Comparison of ENCODE assay signal across 11 cellular contexts in genomic region chr2:150484006-150484405, GRCh38. TPM values are rescaled to one million over a fixed set of nuclear protein-coding genes. Genes with fewer than 3 reads are reported as not detected.
DNase-seq lines count a peak whose midpoint lies in the region; ATAC-seq and TF ChIP-seq lines count a peak whose summit lies in the region.
"Had no signal": no experiment of that assay in that cellular context is flagged by ENCODE, and none has a peak within 500 bp of the region (broad histone marks: within the 10 kb centered on the region; RNA-seq: fewer than 3 reads in every experiment).

No MANE protein-coding gene starts in this region.

- DNase-seq in HCT116 (ENCODE audit: low read depth, low spot score) (no peak), adrenal gland (no peak), smooth muscle cell (lab: John Stamatoyannopoulos, UW; ENCODE audit: unreplicated experiment) (no peak), GM19240 (ENCODE audit: insufficient read length, low spot score) (no peak), H4 (ENCODE audit: low spot score) (no peak)
- DNase-seq: GF-D8; NCI-H1105; stimulated activated naive CD8-positive, alpha-beta T cell treated with anti-CD3 and anti-CD28 coated beads, Interleukin-15, Interleukin-2, amounts not matched to agents 100 U/mL and 50 U/mL, for 24 hours had no signal

- H3K4me3 ChIP-seq in HCT116 (replicated peaks in 1 of 2; ENCODE audit: low read depth in 1 of 2, low read length in 2 of 2): no peak overlapping the region
- peak overlapping the region in 1 of 4 donors; percentile 88 for H3K4me3 ChIP-seq in adrenal gland
- H3K4me3 ChIP-seq in iPS-20b (ENCODE audit: low read length): peak overlapping the region; percentile 98
- H3K4me3 ChIP-seq in smooth muscle cell: peak overlapping the region; percentile 97

- H3K9me2 ChIP-seq in HCT116 (ENCODE audit: insufficient read depth): no peaks in the 10 kb centered on the region

- peaks cover 85% of the 10 kb centered on the region for H3K79me2 ChIP-seq in HCT116 (ENCODE audit: insufficient read depth, low read length)
- H3K79me2 ChIP-seq in smooth muscle cell (ENCODE audit: low read depth): peaks cover 84% of the 10 kb centered on the region

- H3K9ac ChIP-seq in HCT116 (ENCODE audit: low read length) (no peak overlapping the region), iPS-20b (ENCODE audit: low read depth, low read length) (peak overlapping the region; percentile 94; the same call in 1 of the 2 replicates), smooth muscle cell (ENCODE audit: low read depth) (peak overlapping the region; percentile 97)

- H4K20me1 ChIP-seq in HCT116 (ENCODE audit: insufficient read depth): peaks cover 6% of the 10 kb centered on the region; the same call in 1 of the 2 replicates
- peaks cover 83% of the 10 kb centered on the region for H4K20me1 ChIP-seq in smooth muscle cell (ENCODE audit: low read depth)

- H3F3A ChIP-seq in smooth muscle cell (ENCODE audit: low read depth): peaks cover 10% of the 10 kb centered on the region

- intact Hi-C loops in HCT116 (cut with micrococcal nuclease) (loop anchor here (10.0 kb wide), 1 partner anchor 489 kb away; no protein-coding TSS in a partner anchor), adrenal gland (cut with DNase I) (no loop called here)

- H3K27ac ChIP-seq in HCT116 (ENCODE audit: low read depth, low read length): no peak overlapping the region
- H3K27ac ChIP-seq in adrenal gland: peak overlapping the region in 3 of 5 donors; percentile 91 to 95 (median 91)
- H3K27ac ChIP-seq in iPS-20b (ENCODE audit: low read length): no peak overlapping the region
- H3K27ac ChIP-seq in smooth muscle cell (ENCODE audit: low read depth): peak overlapping the region; percentile 94

- no peaks in the 10 kb centered on the region for H3K36me3 Mint-ChIP-seq in stimulated activated memory B cell treated with anti-CD40 and anti-IgM and Interleukin-4, amounts not matched to agents 10 μg/mL and 1 μg/mL and 100 μg/mL, for 72 hours

- H3K27me3 ChIP-seq in HCT116 (ENCODE audit: insufficient read depth, low read length): no peaks in the 10 kb centered on the region
- H3K27me3 ChIP-seq in adrenal gland: no peaks in the 10 kb centered on the region
- peaks cover 6% of the 10 kb centered on the region; the same call in 1 of the 2 replicates for H3K27me3 ChIP-seq in iPS-20b (ENCODE audit: insufficient read depth, low read length)
- H3K27me3 ChIP-seq in smooth muscle cell (ENCODE audit: low read depth): no peaks in the 10 kb centered on the region

- POLR2A ChIA-PET in HCT116 (lab: Charles Lee): no interaction called here

- H2AFZ ChIP-seq in HCT116 (ENCODE audit: low read depth, low read length, poor library complexity, severe bottlenecking) (no peak overlapping the region), smooth muscle cell (ENCODE audit: low read depth) (no peak overlapping the region)

- TF ChIP-seq RAD21 in HCT116 (IDR thresholded peaks at IDR 0.05; ENCODE audit: low read depth): no peak

- H3K4me1 ChIP-seq in HCT116 (ENCODE audit: control insufficient read depth in 1 of 2, insufficient read depth in 2 of 2, low read length in 2 of 2): peaks cover 20 to 66% of the 10 kb centered on the region in 2 experiments
- H3K4me1 ChIP-seq in adrenal gland (replicated peaks in 1 of 2): peaks cover 31 to 55% of the 10 kb centered on the region in 2 donors
- H3K4me1 ChIP-seq in iPS-20b (ENCODE audit: insufficient read depth, low read length): peaks cover 44% of the 10 kb centered on the region
- H3K4me1 ChIP-seq in smooth muscle cell (ENCODE audit: low read depth): peaks cover 29% of the 10 kb centered on the region

- H3K36me3 ChIP-seq in HCT116 (ENCODE audit: control insufficient read depth in 1 of 2, insufficient read depth in 2 of 2, low read length in 2 of 2) (peaks cover 0 to 3% of the 10 kb centered on the region in 2 experiments; a peak in 2 of 4 replicates), adrenal gland (replicated peaks in 1 of 2) (peaks cover 0 to 4% of the 10 kb centered on the region in 2 donors), iPS-20b (ENCODE audit: insufficient read depth, low read depth, low read length) (peaks cover 49% of the 10 kb centered on the region), smooth muscle cell (ENCODE audit: low read depth) (no peaks in the 10 kb centered on the region)

- no peak for ATAC-seq in HCT116
- ATAC-seq in stimulated activated memory B cell treated with anti-CD40 and anti-IgM and Interleukin-4, amounts not matched to agents 10 μg/mL and 1 μg/mL and 100 μg/mL, for 72 hours: no peak
- ATAC-seq in GM18511 (IDR thresholded peaks at IDR 0.05; ENCODE audit: unreplicated experiment): no peak
- ATAC-seq: stimulated activated naive CD8-positive, alpha-beta T cell treated with anti-CD3 and anti-CD28 coated beads, Interleukin-15, Interleukin-2, amounts not matched to agents 100 U/mL and 50 U/mL, for 24 hours had no signal

- peak overlapping the region; percentile 93; the same call in 1 of the 2 replicates for H3K4me2 ChIP-seq in HCT116 (ENCODE audit: low read length)
- H3K4me2 ChIP-seq in smooth muscle cell: peak overlapping the region; percentile 89

- CTCF ChIA-PET in HCT116 (lab: Charles Lee): no interaction called here

- peaks cover 26% of the 10 kb centered on the region for H3K4me1 Mint-ChIP-seq in stimulated activated memory B cell treated with anti-CD40 and anti-IgM and Interleukin-4, amounts not matched to agents 10 μg/mL and 1 μg/mL and 100 μg/mL, for 72 hours

- TF ChIP-seq CTCF in HCT116 (IDR thresholded peaks at IDR 0.05 in 2 of 3, conservative IDR thresholded peaks at IDR 0.05 in 1 of 3; ENCODE audit: borderline replicate concordance in 1 of 3, insufficient read depth in 1 of 3, low read depth in 2 of 3, low read length in 2 of 3): no peak
- TF ChIP-seq CTCF in adrenal gland (IDR thresholded peaks at IDR 0.05): no peak
- TF ChIP-seq CTCF in smooth muscle cell (IDR thresholded peaks at IDR 0.05; ENCODE audit: borderline replicate concordance, insufficient read depth, poor library complexity, severe bottlenecking): no peak

- TF ChIP-seq POLR2A in HCT116 (IDR thresholded peaks at IDR 0.05; ENCODE audit: borderline replicate concordance, extremely low read depth, insufficient read depth, insufficient read length) (no peak), adrenal gland (IDR thresholded peaks at IDR 0.05) (no peak)

- 44 to 62% (median 52%) methylated on average over 3 of the region's 3 CpGs for WGBS in adrenal gland, 4 donors
- 81% methylated on average over 3 of the region's 3 CpGs for WGBS in smooth muscle cell (ENCODE audit: low lambda C conversion rate)

- H3K9me3 ChIP-seq in HCT116 (ENCODE audit: control insufficient read depth in 1 of 2, insufficient read depth in 1 of 2, low read depth in 1 of 2, low read length in 2 of 2): no peaks in the 10 kb centered on the region
- no peaks in the 10 kb centered on the region for H3K9me3 ChIP-seq in adrenal gland (replicated peaks in 1 of 3)
- no peaks in the 10 kb centered on the region for H3K9me3 ChIP-seq in iPS-20b (ENCODE audit: insufficient read depth, low read depth, low read length)
- no peaks in the 10 kb centered on the region for H3K9me3 ChIP-seq in smooth muscle cell (replicated peaks; ENCODE audit: low read depth)

- H3K4me3 Mint-ChIP-seq in stimulated activated memory B cell treated with anti-CD40 and anti-IgM and Interleukin-4, amounts not matched to agents 10 μg/mL and 1 μg/mL and 100 μg/mL, for 72 hours: no peak overlapping the region

- H3K27me3 Mint-ChIP-seq in stimulated activated memory B cell treated with anti-CD40 and anti-IgM and Interleukin-4, amounts not matched to agents 10 μg/mL and 1 μg/mL and 100 μg/mL, for 72 hours: peaks cover 45% of the 10 kb centered on the region

- no peak overlapping the region for H3K27ac Mint-ChIP-seq in stimulated activated memory B cell treated with anti-CD40 and anti-IgM and Interleukin-4, amounts not matched to agents 10 μg/mL and 1 μg/mL and 100 μg/mL, for 72 hours

- BruUV-seq in HCT116 (replicated peaks; lab: Mats Ljungman, UMichigan): no TSS peak

- no peaks in the 10 kb centered on the region for H3K9me3 Mint-ChIP-seq in stimulated activated memory B cell treated with anti-CD40 and anti-IgM and Interleukin-4, amounts not matched to agents 10 μg/mL and 1 μg/mL and 100 μg/mL, for 72 hours

- RAD21 ChIA-PET in HCT116 (lab: Charles Lee; ENCODE audit: low non-redundant PET in 1 of 2, low total read pairs in 2 of 2, uncharacterized antibody in 2 of 2, unreplicated experiment in 2 of 2): no interaction called here

TF ChIP-seq in HCT116, 20 proteins besides CTCF, POLR2A, EP300 and RAD21:
- TF ChIP-seq FOSL1 (IDR thresholded peaks at IDR 0.05; ENCODE audit: low read depth) (no peak), MAX (IDR thresholded peaks at IDR 0.05) (no peak), ELF1 (IDR thresholded peaks at IDR 0.05; ENCODE audit: borderline replicate concordance, low read depth) (no peak), JUND (IDR thresholded peaks at IDR 0.05) (no peak), ZNF274 (IDR thresholded peaks at IDR 0.05; ENCODE audit: low read depth, low read length) (no peak), CEBPB (IDR thresholded peaks at IDR 0.05; ENCODE audit: low read depth) (no peak), ZBTB33 (IDR thresholded peaks at IDR 0.05; ENCODE audit: extremely low read depth, insufficient replicate concordance, low read length) (no peak), ZFX (IDR thresholded peaks at IDR 0.05) (no peak)

RNA-seq across cellular contexts. Expression of gene RND3, which starts 3.5 kb away (rescaled TPM):
- total RNA-seq in HCT116 (2021; ENCODE audit: unreplicated experiment) (15.0 TPM), adrenal gland (100 to 1,000 TPM in 1 of 8 donors, 10 to 100 TPM in 7; 25.3 to 118 (median 56.2) TPM), smooth muscle cell (256 and 320 TPM in 2 replicates)
- polyA plus RNA-seq in HCT116 (2012): 14.6 and 17.8 TPM in 2 replicates
- polyA plus RNA-seq in adrenal gland (10 to 100 TPM; 29.0 to 40.2 (median 37.7) TPM), smooth muscle cell (125 and 163 TPM in 2 replicates)
- 51.7 and 56.7 TPM in 2 replicates for total RNA-seq in H4 (2014; rRNA removed; shearing (Covaris generic))

Comparison
In these comparisons a context has a peak if more than half of its experiments do, and no peak if none do; other contexts are left out.
1. H3K27ac ChIP-seq: peak in adrenal gland (3 of 5) and smooth muscle cell (single experiment); none in HCT116 (single experiment) and iPS-20b (single experiment).
2. H3K4me3 ChIP-seq: peak in iPS-20b (single experiment) and smooth muscle cell (single experiment); none in HCT116 (0 of 2).